In the genomic region with DNA sequence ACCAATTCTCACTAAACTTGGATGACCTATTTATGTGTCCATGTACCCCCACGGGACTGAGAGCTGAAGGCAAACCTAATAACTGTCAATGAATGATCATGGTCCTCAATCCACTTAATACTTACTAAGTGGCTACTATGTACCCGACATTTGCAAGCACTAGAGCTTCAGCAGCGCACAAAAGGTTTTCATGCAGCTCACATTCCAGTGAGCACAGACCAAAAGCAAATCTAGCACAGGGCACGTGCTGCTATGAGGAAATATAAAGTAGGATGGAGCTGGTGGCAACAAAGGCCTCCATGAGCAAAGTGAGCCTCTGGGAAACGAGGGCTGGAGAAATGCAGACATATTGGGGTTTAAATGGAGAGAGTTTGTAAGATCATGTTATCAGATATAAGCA, we compare ENCODE assay signal across 17 cellular contexts. TPM values are rescaled to one million over a fixed set of nuclear protein-coding genes. Genes with fewer than 3 reads are reported as not detected.
DNase-seq lines count a peak whose midpoint lies in the region; ATAC-seq, FAIRE-seq and TF ChIP-seq lines count a peak whose summit lies in the region.
"Had no signal": no experiment of that assay in that cellular context is flagged by ENCODE, and none has a peak within 500 bp of the region (broad histone marks: within the 10 kb centered on the region; RNA-seq: fewer than 3 reads in every experiment).

No MANE protein-coding gene starts in this region.

- H3K36me3 Mint-ChIP-seq in CD14-positive monocyte = peaks cover 29 to 40% of the 10 kb centered on the region in 2 donors
- H3K36me3 Mint-ChIP-seq in activated T-helper 17 cell treated with anti-CD3 and anti-CD28 coated beads, Interleukin-2, amount 50 U/mL, for 72 hours (ENCODE audit: low read depth) = peaks cover 5% of the 10 kb centered on the region

- H3K36me3 ChIP-seq in liver (ENCODE audit: control insufficient read depth in 4 of 4, insufficient read depth in 3 of 4, low read depth in 1 of 4, low read length in 3 of 4) = peaks cover 1 to 14% (median 5%) of the 10 kb centered on the region in 4 donors
- H3K36me3 ChIP-seq in small intestine (ENCODE audit: control insufficient read depth in 2 of 2, insufficient read depth in 2 of 2, low read length in 2 of 2) = peaks cover 1 to 6% of the 10 kb centered on the region in 2 donors
- H3K36me3 ChIP-seq: prostate gland had no signal

- 13% methylated on average over 5 of the region's 5 CpGs for WGBS in liver
- WGBS in small intestine, 3 donors = 18 to 51% (median 32%) methylated on average over 5 of the region's 5 CpGs

- no peak overlapping the region for H3K4me3 Mint-ChIP-seq in CD14-positive monocyte
- H3K4me3 Mint-ChIP-seq in activated T-helper 17 cell treated with anti-CD3 and anti-CD28 coated beads, Interleukin-2, amount 50 U/mL, for 72 hours = peak overlapping the region; percentile 10
- H3K4me3 Mint-ChIP-seq: activated CD8-positive, alpha-beta T cell treated with anti-CD3 and anti-CD28 coated beads for 36 hours; T-helper 1 cell treated with Interleukin-12 subunit alpha and Interleukin-12 subunit beta and Interleukin-4 antibody, amounts not matched to agents 30 μg/mL and 1 μg/mL, for 36 hours had no signal

- peak overlapping the region in 2 of 3 donors; percentile 9 to 14 for H3K4me3 ChIP-seq in liver (ENCODE audit: low read depth in 1 of 3, low read length in 3 of 3)
- H3K4me3 ChIP-seq in small intestine (ENCODE audit: low read depth in 1 of 2, low read length in 2 of 2) = no peak overlapping the region
- H3K4me3 ChIP-seq: GM12878, prostate gland had no signal

- peak overlapping the region; percentile 18 to 68 for H3K27ac ChIP-seq in liver (ENCODE audit: low read depth in 1 of 2, low read length in 2 of 2)
- H3K27ac ChIP-seq in small intestine (ENCODE audit: low read depth in 1 of 2, low read length in 1 of 2) = peak overlapping the region; percentile 24 to 60
- H3K27ac ChIP-seq: prostate gland had no signal

- H3K27me3 ChIP-seq in liver (ENCODE audit: control insufficient read depth in 4 of 4, insufficient read depth in 4 of 4, low read length in 3 of 4) = no peaks in the 10 kb centered on the region
- H3K27me3 ChIP-seq in small intestine (ENCODE audit: control insufficient read depth in 2 of 2, insufficient read depth in 2 of 2, low read length in 2 of 2) = no peaks in the 10 kb centered on the region

- no peak for DNase-seq in CD14-positive monocyte (ENCODE audit: low spot score)
- peak; percentile 39 for DNase-seq in small intestine
- DNase-seq in HuH-7 (ENCODE audit: low spot score) = no peak
- DNase-seq in DMS53 treated with DMSO at 0.1 percent for 48 hours (lab: John Stamatoyannopoulos, UW; ENCODE audit: unreplicated experiment) = no peak
- DNase-seq: activated CD8-positive, alpha-beta T cell treated with anti-CD3 and anti-CD28 coated beads for 36 hours; activated T-cell treated with anti-CD3 and anti-CD28 coated beads, Interleukin-2, amount 50 U/mL, for 48 hours; NCI-H1930; SIG-M5; stimulated activated naive CD4-positive, alpha-beta T cell had no signal

- H3K4me1 Mint-ChIP-seq in CD14-positive monocyte = peaks cover 77% of the 10 kb centered on the region
- peaks cover 18% of the 10 kb centered on the region for H3K4me1 Mint-ChIP-seq in activated T-helper 17 cell treated with anti-CD3 and anti-CD28 coated beads, Interleukin-2, amount 50 U/mL, for 72 hours

- no peaks in the 10 kb centered on the region for H3K9me3 ChIP-seq in liver (ENCODE audit: control insufficient read depth in 4 of 4, low read length in 3 of 4)
- no peaks in the 10 kb centered on the region for H3K9me3 ChIP-seq in small intestine (ENCODE audit: control insufficient read depth, low read depth)
- H3K9me3 ChIP-seq: prostate gland had no signal

- H3K4me1 ChIP-seq in liver (ENCODE audit: control insufficient read depth in 4 of 4, insufficient read depth in 4 of 4, low read length in 3 of 4) = peaks cover 7 to 82% (median 69%) of the 10 kb centered on the region in 4 donors
- H3K4me1 ChIP-seq in small intestine (ENCODE audit: control insufficient read depth in 2 of 2, insufficient read depth in 1 of 2, low read depth in 1 of 2, low read length in 1 of 2) = peaks cover 2 to 12% of the 10 kb centered on the region in 2 donors
- H3K4me1 ChIP-seq: prostate gland had no signal

- H3K9ac ChIP-seq in liver (ENCODE audit: low read depth in 1 of 2, low read length in 2 of 2) = no peak overlapping the region

- no peak for FAIRE-seq in small intestine (lab: Jason Lieb, UNC)
- FAIRE-seq: G401.6, GM12878 had no signal

- no peaks in the 10 kb centered on the region for H3K9me3 Mint-ChIP-seq in CD14-positive monocyte
- no peaks in the 10 kb centered on the region for H3K9me3 Mint-ChIP-seq in activated T-helper 17 cell treated with anti-CD3 and anti-CD28 coated beads, Interleukin-2, amount 50 U/mL, for 72 hours
- H3K9me3 Mint-ChIP-seq: activated CD8-positive, alpha-beta T cell treated with anti-CD3 and anti-CD28 coated beads for 36 hours; T-helper 1 cell treated with Interleukin-12 subunit alpha and Interleukin-12 subunit beta and Interleukin-4 antibody, amounts not matched to agents 30 μg/mL and 1 μg/mL, for 36 hours had no signal

- H3K27me3 Mint-ChIP-seq in CD14-positive monocyte (ENCODE audit: low read depth in 3 of 3) = peaks cover 2 to 6% (median 2%) of the 10 kb centered on the region in 3 donors
- no peaks in the 10 kb centered on the region for H3K27me3 Mint-ChIP-seq in activated T-helper 17 cell treated with anti-CD3 and anti-CD28 coated beads, Interleukin-2, amount 50 U/mL, for 72 hours

- TF ChIP-seq CTCF in CD14-positive monocyte (IDR thresholded peaks at IDR 0.05) (no peak), liver (IDR thresholded peaks at IDR 0.05; ENCODE audit: low read depth, low read length, missing input control) (no peak)

- H3K27ac Mint-ChIP-seq in CD14-positive monocyte = peak overlapping the region; percentile 44 to 85 (median 66)
- no peak overlapping the region for H3K27ac Mint-ChIP-seq in activated T-helper 17 cell treated with anti-CD3 and anti-CD28 coated beads, Interleukin-2, amount 50 U/mL, for 72 hours
- H3K27ac Mint-ChIP-seq: activated CD8-positive, alpha-beta T cell treated with anti-CD3 and anti-CD28 coated beads for 36 hours; T-helper 1 cell treated with Interleukin-12 subunit alpha and Interleukin-12 subunit beta and Interleukin-4 antibody, amounts not matched to agents 30 μg/mL and 1 μg/mL, for 36 hours had no signal

- ATAC-seq in activated T-helper 17 cell treated with anti-CD3 and anti-CD28 coated beads, Interleukin-2, amount 50 U/mL, for 72 hours (replicated peaks) = no peak
- no peak for ATAC-seq in GM21825 (IDR thresholded peaks at IDR 0.05; ENCODE audit: unreplicated experiment)
- ATAC-seq in HG02973 (IDR thresholded peaks at IDR 0.05; ENCODE audit: unreplicated experiment) = no peak
- ATAC-seq: activated CD8-positive, alpha-beta T cell treated with anti-CD3 and anti-CD28 coated beads for 36 hours; GM12878 had no signal

- TF ChIP-seq RAD21 in liver (IDR thresholded peaks at IDR 0.05) = peak in 1 of 2 donors; percentile 22

- intact Hi-C loops in CD14-positive monocyte (cut with micrococcal nuclease) = no loop called here

TF ChIP-seq in liver, 16 proteins besides CTCF, POLR2A, EP300 and RAD21 (continues in another document):
- TF ChIP-seq, protein P1, sequence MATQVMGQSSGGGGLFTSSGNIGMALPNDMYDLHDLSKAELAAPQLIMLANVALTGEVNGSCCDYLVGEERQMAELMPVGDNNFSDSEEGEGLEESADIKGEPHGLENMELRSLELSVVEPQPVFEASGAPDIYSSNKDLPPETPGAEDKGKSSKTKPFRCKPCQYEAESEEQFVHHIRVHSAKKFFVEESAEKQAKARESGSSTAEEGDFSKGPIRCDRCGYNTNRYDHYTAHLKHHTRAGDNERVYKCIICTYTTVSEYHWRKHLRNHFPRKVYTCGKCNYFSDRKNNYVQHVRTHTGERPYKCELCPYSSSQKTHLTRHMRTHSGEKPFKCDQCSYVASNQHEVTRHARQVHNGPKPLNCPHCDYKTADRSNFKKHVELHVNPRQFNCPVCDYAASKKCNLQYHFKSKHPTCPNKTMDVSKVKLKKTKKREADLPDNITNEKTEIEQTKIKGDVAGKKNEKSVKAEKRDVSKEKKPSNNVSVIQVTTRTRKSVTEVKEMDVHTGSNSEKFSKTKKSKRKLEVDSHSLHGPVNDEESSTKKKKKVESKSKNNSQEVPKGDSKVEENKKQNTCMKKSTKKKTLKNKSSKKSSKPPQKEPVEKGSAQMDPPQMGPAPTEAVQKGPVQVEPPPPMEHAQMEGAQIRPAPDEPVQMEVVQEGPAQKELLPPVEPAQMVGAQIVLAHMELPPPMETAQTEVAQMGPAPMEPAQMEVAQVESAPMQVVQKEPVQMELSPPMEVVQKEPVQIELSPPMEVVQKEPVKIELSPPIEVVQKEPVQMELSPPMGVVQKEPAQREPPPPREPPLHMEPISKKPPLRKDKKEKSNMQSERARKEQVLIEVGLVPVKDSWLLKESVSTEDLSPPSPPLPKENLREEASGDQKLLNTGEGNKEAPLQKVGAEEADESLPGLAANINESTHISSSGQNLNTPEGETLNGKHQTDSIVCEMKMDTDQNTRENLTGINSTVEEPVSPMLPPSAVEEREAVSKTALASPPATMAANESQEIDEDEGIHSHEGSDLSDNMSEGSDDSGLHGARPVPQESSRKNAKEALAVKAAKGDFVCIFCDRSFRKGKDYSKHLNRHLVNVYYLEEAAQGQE (IDR thresholded peaks at IDR 0.05) = no peak
- TF ChIP-seq, protein P2, sequence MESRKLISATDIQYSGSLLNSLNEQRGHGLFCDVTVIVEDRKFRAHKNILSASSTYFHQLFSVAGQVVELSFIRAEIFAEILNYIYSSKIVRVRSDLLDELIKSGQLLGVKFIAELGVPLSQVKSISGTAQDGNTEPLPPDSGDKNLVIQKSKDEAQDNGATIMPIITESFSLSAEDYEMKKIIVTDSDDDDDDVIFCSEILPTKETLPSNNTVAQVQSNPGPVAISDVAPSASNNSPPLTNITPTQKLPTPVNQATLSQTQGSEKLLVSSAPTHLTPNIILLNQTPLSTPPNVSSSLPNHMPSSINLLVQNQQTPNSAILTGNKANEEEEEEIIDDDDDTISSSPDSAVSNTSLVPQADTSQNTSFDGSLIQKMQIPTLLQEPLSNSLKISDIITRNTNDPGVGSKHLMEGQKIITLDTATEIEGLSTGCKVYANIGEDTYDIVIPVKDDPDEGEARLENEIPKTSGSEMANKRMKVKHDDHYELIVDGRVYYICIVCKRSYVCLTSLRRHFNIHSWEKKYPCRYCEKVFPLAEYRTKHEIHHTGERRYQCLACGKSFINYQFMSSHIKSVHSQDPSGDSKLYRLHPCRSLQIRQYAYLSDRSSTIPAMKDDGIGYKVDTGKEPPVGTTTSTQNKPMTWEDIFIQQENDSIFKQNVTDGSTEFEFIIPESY (IDR thresholded peaks at IDR 0.05) = no peak
- TF ChIP-seq YY1 (IDR thresholded peaks at IDR 0.05) = no peak
- TF ChIP-seq, protein P3, sequence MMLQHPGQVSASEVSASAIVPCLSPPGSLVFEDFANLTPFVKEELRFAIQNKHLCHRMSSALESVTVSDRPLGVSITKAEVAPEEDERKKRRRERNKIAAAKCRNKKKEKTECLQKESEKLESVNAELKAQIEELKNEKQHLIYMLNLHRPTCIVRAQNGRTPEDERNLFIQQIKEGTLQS (IDR thresholded peaks at IDR 0.05) = no peak

RNA-seq across cellular contexts. Expression of a gene that starts 3.5 kb away (rescaled TPM):
- polyA plus RNA-seq in CD14-positive monocyte (10 to 100 TPM; 90.4 to 91.6 TPM), liver (100 to 1,000 TPM in 1 of 2 donors, 10 to 100 TPM in 1; 97.4 to 105 TPM), small intestine (100 to 1,000 TPM in 1 of 3 donors, 10 to 100 TPM in 2; 72.6 to 212 (median 97.3) TPM)
- total RNA-seq in activated T-helper 17 cell treated with anti-CD3 and anti-CD28 coated beads, Interleukin-2, amount 50 U/mL, for 72 hours = 1 to 10 TPM; 1.1 to 4.1 TPM
- 100 to 1,000 TPM; 231 to 572 TPM for total RNA-seq in liver

Comparison
In these comparisons a context has a peak if more than half of its experiments do, and no peak if none do; other contexts are left out.
1. H3K4me3 ChIP-seq: peak in liver (2 of 3); none in small intestine (0 of 2).